8 cellular contexts compared by ENCODE assay signal in the genomic region with DNA sequence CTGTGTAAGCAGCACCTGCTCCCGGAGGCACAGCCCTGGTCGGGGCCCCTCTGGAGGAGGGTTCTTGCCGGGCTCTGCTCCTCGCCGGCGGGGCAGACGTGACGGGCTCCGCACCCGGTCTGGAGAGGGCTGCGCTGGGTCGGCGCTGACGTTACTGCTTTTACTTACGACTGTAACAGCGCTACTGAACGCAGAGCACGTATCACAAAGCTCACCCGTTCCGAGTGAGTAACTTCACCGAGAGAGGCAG. TPM values are rescaled to one million over a fixed set of nuclear protein-coding genes. Genes with fewer than 3 reads are reported as not detected.
A peak's percentile ranks its signal among the peaks of the same experiment; 100 is the strongest.
DNase-seq lines count a peak whose midpoint lies in the region; ATAC-seq and TF ChIP-seq lines count a peak whose summit lies in the region.

No MANE protein-coding gene starts in this region.

- H3K27me3 Mint-ChIP-seq in activated T-helper 2 cell treated with anti-CD3 and anti-CD28 coated beads, Interferon-gamma antibody, Interleukin-2, Interleukin-4, amounts not matched to agents 10 μg/mL and 5 μg/mL and 100 μg/mL, durations not matched to agents 14 hours and 24 hours and 36 hours (ENCODE audit: low read depth) = no peaks in the 10 kb centered on the region

- no peak for TF ChIP-seq CTCF in gastroesophageal sphincter (IDR thresholded peaks at IDR 0.05)

- H3K4me1 Mint-ChIP-seq in activated T-helper 2 cell treated with anti-CD3 and anti-CD28 coated beads, Interferon-gamma antibody, Interleukin-2, Interleukin-4, amounts not matched to agents 10 μg/mL and 5 μg/mL and 100 μg/mL, durations not matched to agents 14 hours and 24 hours and 36 hours (ENCODE audit: low read depth) = peaks cover 14% of the 10 kb centered on the region

- ATAC-seq in GM21786 (IDR thresholded peaks at IDR 0.05; ENCODE audit: unreplicated experiment) (peak; percentile 10), gastroesophageal sphincter (no peak), GM18873 (IDR thresholded peaks at IDR 0.05; ENCODE audit: low FRiP score, unreplicated experiment) (no peak)

- H3K4me3 Mint-ChIP-seq in activated T-helper 2 cell treated with anti-CD3 and anti-CD28 coated beads, Interferon-gamma antibody, Interleukin-2, Interleukin-4, amounts not matched to agents 10 μg/mL and 5 μg/mL and 100 μg/mL, durations not matched to agents 14 hours and 24 hours and 36 hours (ENCODE audit: low read depth) = peak overlapping the region; percentile 91

- H3K4me3 ChIP-seq in gastroesophageal sphincter = peak overlapping the region; percentile 64 to 96

- H3K27me3 ChIP-seq in gastroesophageal sphincter = peaks cover 11% of the 10 kb centered on the region

- DNase-seq in ELR (ENCODE audit: low read depth) = peak; percentile 75
- peak; percentile 77 for DNase-seq in NCI-H2227 (lab: John Stamatoyannopoulos, UW; ENCODE audit: unreplicated experiment)
- peak; percentile 65 for DNase-seq in activated T-helper 2 cell treated with anti-CD3 and anti-CD28 coated beads, Interferon-gamma antibody, Interleukin-2, Interleukin-4, amounts not matched to agents 10 μg/mL and 5 μg/mL and 100 μg/mL, durations not matched to agents 14 hours and 24 hours and 36 hours (ENCODE audit: low spot score)
- peak; percentile 73 for DNase-seq in retina
- DNase-seq in germinal center (ENCODE audit: low spot score) = no peak

- no peak for TF ChIP-seq EP300 in gastroesophageal sphincter (IDR thresholded peaks at IDR 0.05)

- peaks cover 0 to 8% of the 10 kb centered on the region in 2 donors for H3K36me3 ChIP-seq in gastroesophageal sphincter

- H3K36me3 Mint-ChIP-seq in activated T-helper 2 cell treated with anti-CD3 and anti-CD28 coated beads, Interferon-gamma antibody, Interleukin-2, Interleukin-4, amounts not matched to agents 10 μg/mL and 5 μg/mL and 100 μg/mL, durations not matched to agents 14 hours and 24 hours and 36 hours (ENCODE audit: low read depth) = peaks cover 9% of the 10 kb centered on the region

- H3K9me3 ChIP-seq in gastroesophageal sphincter = no peaks in the 10 kb centered on the region

- H3K9me3 Mint-ChIP-seq in activated T-helper 2 cell treated with anti-CD3 and anti-CD28 coated beads, Interferon-gamma antibody, Interleukin-2, Interleukin-4, amounts not matched to agents 10 μg/mL and 5 μg/mL and 100 μg/mL, durations not matched to agents 14 hours and 24 hours and 36 hours = no peaks in the 10 kb centered on the region

- peaks cover 0 to 61% (median 18%) of the 10 kb centered on the region in 3 donors for H3K4me1 ChIP-seq in gastroesophageal sphincter

- no peak for TF ChIP-seq POLR2A in gastroesophageal sphincter (IDR thresholded peaks at IDR 0.05)

- peak overlapping the region; percentile 97 for H3K27ac Mint-ChIP-seq in activated T-helper 2 cell treated with anti-CD3 and anti-CD28 coated beads, Interferon-gamma antibody, Interleukin-2, Interleukin-4, amounts not matched to agents 10 μg/mL and 5 μg/mL and 100 μg/mL, durations not matched to agents 14 hours and 24 hours and 36 hours

- H3K27ac ChIP-seq in gastroesophageal sphincter = peak overlapping the region; percentile 87 to 99 (median 92)

- intact Hi-C loops in activated T-helper 2 cell treated with anti-CD3 and anti-CD28 coated beads, Interferon-gamma antibody, Interleukin-2, Interleukin-4, amounts not matched to agents 10 μg/mL and 5 μg/mL and 100 μg/mL, durations not matched to agents 14 hours and 24 hours and 36 hours (cut with micrococcal nuclease) = loop anchor here (5.0 kb wide), 1 partner anchor 94 kb away; the partner anchor contains the start of genes JMJD8 and STUB1

- WGBS in gastroesophageal sphincter (ENCODE audit: low coverage in 1 of 2), 2 donors = no CpG with 5 or more reads among the region's 21 CpGs

RNA-seq across cellular contexts. Expression of gene RAB40C, which starts 1.3 kb away (rescaled TPM):
- total RNA-seq in activated T-helper 2 cell treated with anti-CD3 and anti-CD28 coated beads, Interferon-gamma antibody, Interleukin-2, Interleukin-4, amounts not matched to agents 10 μg/mL and 5 μg/mL and 100 μg/mL, durations not matched to agents 14 hours and 24 hours and 36 hours = 13.4 and 16.2 TPM in 2 replicates
- total RNA-seq in gastroesophageal sphincter = 10 to 100 TPM; 17.7 to 28.3 (median 22.1) TPM

RNA-seq across cellular contexts. Expression of gene PIGQ, which starts 18.8 kb away (rescaled TPM):
- total RNA-seq in activated T-helper 2 cell treated with anti-CD3 and anti-CD28 coated beads, Interferon-gamma antibody, Interleukin-2, Interleukin-4, amounts not matched to agents 10 μg/mL and 5 μg/mL and 100 μg/mL, durations not matched to agents 14 hours and 24 hours and 36 hours = 43.4 and 44.9 TPM in 2 replicates
- 10 to 100 TPM; 30.4 to 42.4 (median 36.8) TPM for total RNA-seq in gastroesophageal sphincter

RNA-seq across cellular contexts. Expression of gene NHLRC4, which starts 21.8 kb away (rescaled TPM):
- total RNA-seq in activated T-helper 2 cell treated with anti-CD3 and anti-CD28 coated beads, Interferon-gamma antibody, Interleukin-2, Interleukin-4, amounts not matched to agents 10 μg/mL and 5 μg/mL and 100 μg/mL, durations not matched to agents 14 hours and 24 hours and 36 hours = 1.1 and 1.3 TPM in 2 replicates
- 1 to 10 TPM in 2 of 4 donors, under 1 TPM in 2; 0.47 to 2.9 (median 0.87) TPM for total RNA-seq in gastroesophageal sphincter

RNA-seq across cellular contexts. Expression of gene PRR35, which starts 28.4 kb away (rescaled TPM):
- total RNA-seq in activated T-helper 2 cell treated with anti-CD3 and anti-CD28 coated beads, Interferon-gamma antibody, Interleukin-2, Interleukin-4, amounts not matched to agents 10 μg/mL and 5 μg/mL and 100 μg/mL, durations not matched to agents 14 hours and 24 hours and 36 hours = not detected in 2 replicates
- total RNA-seq in gastroesophageal sphincter = not detected

RNA-seq across cellular contexts. Expression of gene WFIKKN1, which starts 42.2 kb away (rescaled TPM):
- total RNA-seq in activated T-helper 2 cell treated with anti-CD3 and anti-CD28 coated beads, Interferon-gamma antibody, Interleukin-2, Interleukin-4, amounts not matched to agents 10 μg/mL and 5 μg/mL and 100 μg/mL, durations not matched to agents 14 hours and 24 hours and 36 hours = 0.32 and 0.57 TPM in 2 replicates
- total RNA-seq in gastroesophageal sphincter = under 1 TPM in 3 of 4 donors, not detected in 1; 0.17 to 0.93 (median 0.35) TPM
